ENCODE assay signal across 8 cellular contexts in genomic region chr4:169810325-169811323, GRCh38. TPM values are rescaled to one million over a fixed set of nuclear protein-coding genes. Genes with fewer than 3 reads are reported as not detected.
DNase-seq lines count a peak whose midpoint lies in the region; ATAC-seq, FAIRE-seq and TF ChIP-seq lines count a peak whose summit lies in the region.

No MANE protein-coding gene starts in this region.

- no peaks in the 10 kb centered on the region for H3K36me3 ChIP-seq in Peyer's patch

- H3K4me3 Mint-ChIP-seq in effector memory CD8-positive, alpha-beta T cell: no peak overlapping the region

- peak; percentile 86 for TF ChIP-seq CTCF in D721Med (IDR thresholded peaks at IDR 0.05; ENCODE audit: insufficient read depth, missing control alignments)
- TF ChIP-seq CTCF in Peyer's patch (IDR thresholded peaks at IDR 0.05): peak; percentile 35 to 82 (median 76)

- H3K27ac Mint-ChIP-seq in effector memory CD8-positive, alpha-beta T cell: no peak overlapping the region

- no peaks in the 10 kb centered on the region for H3K9me3 Mint-ChIP-seq in effector memory CD8-positive, alpha-beta T cell

- TF ChIP-seq POLR2A in Peyer's patch (IDR thresholded peaks at IDR 0.05): no peak

- no peaks in the 10 kb centered on the region for H3K27me3 ChIP-seq in Peyer's patch

- DNase-seq in D721Med (ENCODE audit: insufficient read length, low spot score): no peak
- DNase-seq in GM19240 (ENCODE audit: insufficient read length, low spot score): peak; percentile 21
- peak; percentile 78 for DNase-seq in LoVo (ENCODE audit: low spot score)
- no peak for DNase-seq in Peyer's patch
- peak; percentile 20 to 25 (median 23) for DNase-seq in effector memory CD8-positive, alpha-beta T cell
- DNase-seq in midbrain (lab: John Stamatoyannopoulos, UW): peak; percentile 87
- DNase-seq in stimulated activated naive CD4-positive, alpha-beta T cell treated with Interleukin-2 at 50 U/mL for 16 hours (lab: John Stamatoyannopoulos, UW): no peak

- H3K27ac ChIP-seq in Peyer's patch: no peak overlapping the region

- no peaks in the 10 kb centered on the region for H3K4me1 Mint-ChIP-seq in effector memory CD8-positive, alpha-beta T cell (ENCODE audit: low read depth in 2 of 2)

- no peaks in the 10 kb centered on the region for H3K9me3 ChIP-seq in Peyer's patch

- FAIRE-seq in D721Med (lab: Jason Lieb, UNC): peak; percentile 53

- ATAC-seq in effector memory CD8-positive, alpha-beta T cell (replicated peaks): no peak
- ATAC-seq in HG03139 (IDR thresholded peaks at IDR 0.05; ENCODE audit: unreplicated experiment): no peak

- H3K36me3 Mint-ChIP-seq in effector memory CD8-positive, alpha-beta T cell (ENCODE audit: insufficient read depth): no peaks in the 10 kb centered on the region

- H3K4me3 ChIP-seq in Peyer's patch: no peak overlapping the region

- H3K27me3 Mint-ChIP-seq in effector memory CD8-positive, alpha-beta T cell: peaks cover 23 to 27% of the 10 kb centered on the region in 2 donors

- no peaks in the 10 kb centered on the region for H3K4me1 ChIP-seq in Peyer's patch

RNA-seq across cellular contexts. Expression of gene HPF1, which starts 52.9 kb away (rescaled TPM):
- 10 to 100 TPM in 2 of 4 donors, 1 to 10 TPM in 2; 7.1 to 55.3 (median 13.5) TPM for total RNA-seq in Peyer's patch

Comparison
In these comparisons a context has a peak if more than half of its experiments do, and no peak if none do; other contexts are left out.
1. DNase-seq: peak in GM19240 (single experiment), LoVo (single experiment), effector memory CD8-positive, alpha-beta T cell (3 of 3) and midbrain (single experiment); none in D721Med (single experiment), Peyer's patch (0 of 3) and stimulated activated naive CD4-positive, alpha-beta T cell treated with Interleukin-2 at 50 U/mL for 16 hours (single experiment).